8 cellular contexts compared by ENCODE assay signal in the genomic region with DNA sequence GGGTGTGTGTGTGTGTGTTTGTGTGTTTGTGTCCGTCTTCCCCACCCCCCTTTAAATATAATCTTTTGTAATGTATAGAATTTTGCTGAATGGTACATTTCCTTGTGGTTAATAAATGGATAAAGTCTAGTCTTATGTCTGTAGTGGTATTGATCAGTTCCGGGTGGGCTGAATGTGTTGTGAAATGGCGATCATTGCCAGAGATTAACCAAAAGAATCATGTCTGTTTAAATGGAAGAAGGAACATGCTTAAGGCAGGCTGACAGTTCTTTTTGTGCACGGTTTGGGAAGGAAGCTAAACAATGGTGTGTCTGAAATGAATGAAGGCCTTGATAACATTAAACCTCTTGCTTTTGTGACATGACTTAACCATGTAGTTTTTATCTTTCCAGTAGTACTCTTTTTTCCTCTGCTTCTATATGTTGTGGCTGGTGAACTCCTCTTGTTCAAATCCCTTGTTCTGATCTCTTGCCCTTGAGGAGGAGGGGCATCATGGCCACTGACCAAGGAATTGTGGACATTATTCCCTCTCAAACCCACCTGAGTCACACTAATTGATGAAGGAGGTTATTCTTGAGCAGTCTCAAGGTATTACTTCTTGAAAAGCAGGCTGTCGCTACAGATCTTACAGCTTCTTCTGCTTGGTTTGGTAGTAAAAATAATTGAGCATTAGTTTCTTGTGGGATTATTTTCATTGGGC. TPM values are rescaled to one million over a fixed set of nuclear protein-coding genes. Genes with fewer than 3 reads are reported as not detected.
DNase-seq lines count a peak whose midpoint lies in the region; ATAC-seq and TF ChIP-seq lines count a peak whose summit lies in the region.

No MANE protein-coding gene starts in this region.

- CTCF ChIA-PET in CD8-positive, alpha-beta memory T cell (lab: Charles Lee), result no interaction called here
- CTCF ChIA-PET in naive thymus-derived CD4-positive, alpha-beta T cell (lab: Charles Lee), result no interaction called here

- intact Hi-C loops in naive thymus-derived CD4-positive, alpha-beta T cell (cut with micrococcal nuclease), result loop anchor here (5.0 to 10.0 kb wide), 7 partner anchors 36 to 1031 kb away; partner anchors contain the start of gene KIF5C (in 2 of the 2)

- H3K27ac ChIP-seq in CD8-positive, alpha-beta memory T cell (ENCODE audit: low read depth, low read length), result no peak overlapping the region
- H3K27ac ChIP-seq in naive thymus-derived CD4-positive, alpha-beta T cell (ENCODE audit: low read depth, low read length), result no peak overlapping the region

- peak overlapping the region; percentile 62 to 98 (median 94) for H3K4me3 Mint-ChIP-seq in CD8-positive, alpha-beta memory T cell
- H3K4me3 Mint-ChIP-seq in naive thymus-derived CD4-positive, alpha-beta T cell, result peak overlapping the region; percentile 76 to 99 (median 94)

- peaks cover 14% of the 10 kb centered on the region for H3K4me1 ChIP-seq in CD8-positive, alpha-beta memory T cell (ENCODE audit: insufficient read depth, low read length)
- peaks cover 15 to 31% of the 10 kb centered on the region in 2 donors for H3K4me1 ChIP-seq in naive thymus-derived CD4-positive, alpha-beta T cell (ENCODE audit: control insufficient read depth in 2 of 2, insufficient read depth in 2 of 2, low read length in 2 of 2)

- H3K4me3 ChIP-seq in CD8-positive, alpha-beta memory T cell (ENCODE audit: low read length), result no peak overlapping the region
- H3K4me3 ChIP-seq in LNCaP clone FGC (ENCODE audit: low read depth, low read length), result peak overlapping the region; percentile 72
- H3K4me3 ChIP-seq in naive thymus-derived CD4-positive, alpha-beta T cell (ENCODE audit: low read length), result no peak overlapping the region

- peaks cover 28 to 55% of the 10 kb centered on the region in 2 donors for H3K27me3 Mint-ChIP-seq in CD8-positive, alpha-beta memory T cell
- H3K27me3 Mint-ChIP-seq in naive thymus-derived CD4-positive, alpha-beta T cell, result peaks cover 0 to 60% (median 5%) of the 10 kb centered on the region in 5 donors

- H3K4me1 Mint-ChIP-seq in CD8-positive, alpha-beta memory T cell, result peaks cover 38 to 57% (median 54%) of the 10 kb centered on the region in 3 donors
- H3K4me1 Mint-ChIP-seq in naive thymus-derived CD4-positive, alpha-beta T cell, result peaks cover 42 to 73% (median 56%) of the 10 kb centered on the region in 7 donors

- no peak for DNase-seq in CD8-positive, alpha-beta memory T cell
- DNase-seq in LNCaP clone FGC (ENCODE audit: low read depth) (no peak), dermis blood vessel endothelial cell (peak; percentile 45), T1000 (lab: John Stamatoyannopoulos, UW) (no peak), DMS153 (lab: John Stamatoyannopoulos, UW) (no peak)
- no peak for DNase-seq in naive thymus-derived CD4-positive, alpha-beta T cell

- H3K27ac Mint-ChIP-seq in CD8-positive, alpha-beta memory T cell, result peak overlapping the region in 2 of 8 donors; percentile 66 to 80
- H3K27ac Mint-ChIP-seq in naive thymus-derived CD4-positive, alpha-beta T cell, result peak overlapping the region in 8 of 9 donors; percentile 11 to 97 (median 59)

- peaks cover 0 to 8% (median 0%) of the 10 kb centered on the region in 3 donors for H3K36me3 Mint-ChIP-seq in CD8-positive, alpha-beta memory T cell
- H3K36me3 Mint-ChIP-seq in naive thymus-derived CD4-positive, alpha-beta T cell, result peaks cover 0 to 16% (median 0%) of the 10 kb centered on the region in 5 donors

- peaks cover 0 to 7% (median 4%) of the 10 kb centered on the region in 5 donors for H3K9me3 Mint-ChIP-seq in CD8-positive, alpha-beta memory T cell
- peaks cover 0 to 5% (median 0%) of the 10 kb centered on the region in 11 donors for H3K9me3 Mint-ChIP-seq in naive thymus-derived CD4-positive, alpha-beta T cell

- TF ChIP-seq CTCF in LNCaP clone FGC (IDR thresholded peaks at IDR 0.05; ENCODE audit: control insufficient read depth, extremely low read depth, insufficient read depth), result no peak

- no peaks in the 10 kb centered on the region for H3K36me3 ChIP-seq in CD8-positive, alpha-beta memory T cell (ENCODE audit: insufficient read depth, low read length)
- peaks cover 0 to 8% (median 0%) of the 10 kb centered on the region in 3 experiments for H3K36me3 ChIP-seq in naive thymus-derived CD4-positive, alpha-beta T cell (ENCODE audit: control insufficient read depth in 2 of 3, insufficient read depth in 3 of 3, low read length in 3 of 3)

- ATAC-seq in naive thymus-derived CD4-positive, alpha-beta T cell, result no peak
- ATAC-seq in GM18867 (IDR thresholded peaks at IDR 0.05; ENCODE audit: unreplicated experiment), result no peak
- ATAC-seq in GM18868 (IDR thresholded peaks at IDR 0.05; ENCODE audit: unreplicated experiment), result no peak

- POLR2A ChIA-PET in CD8-positive, alpha-beta memory T cell (lab: Charles Lee), result no interaction called here
- POLR2A ChIA-PET in naive thymus-derived CD4-positive, alpha-beta T cell (lab: Charles Lee), result interaction anchor here (0.7 to 1.4 kb wide), 5 partner anchors 9 to 706 kb away, joined by 3 to 5 read pairs (median 3); no protein-coding TSS in a partner anchor

- H3K27me3 ChIP-seq in CD8-positive, alpha-beta memory T cell (ENCODE audit: insufficient read depth, low read length, poor library complexity, severe bottlenecking), result no peaks in the 10 kb centered on the region
- no peaks in the 10 kb centered on the region for H3K27me3 ChIP-seq in naive thymus-derived CD4-positive, alpha-beta T cell (ENCODE audit: control insufficient read depth in 2 of 2, insufficient read depth in 2 of 2, low read length in 2 of 2)

- H3K9me3 ChIP-seq in CD8-positive, alpha-beta memory T cell (ENCODE audit: low read length), result no peaks in the 10 kb centered on the region
- H3K9me3 ChIP-seq in naive thymus-derived CD4-positive, alpha-beta T cell (ENCODE audit: control insufficient read depth in 2 of 3, low read length in 3 of 3), result no peaks in the 10 kb centered on the region

RNA-seq across cellular contexts. Expression of gene ACVR2A, which starts 1.7 kb away (rescaled TPM):
- 1 to 10 TPM; 1.4 to 2.5 TPM for total RNA-seq in CD8-positive, alpha-beta memory T cell
- polyA plus RNA-seq in CD8-positive, alpha-beta memory T cell, result 3.2 TPM
- 5.7 and 7.5 TPM in 2 replicates for total RNA-seq in dermis blood vessel endothelial cell
- total RNA-seq in naive thymus-derived CD4-positive, alpha-beta T cell, result 10 to 100 TPM in 4 of 5 experiments, 1 to 10 TPM in 1; 8.0 to 15.2 (median 12.1) TPM
- polyA plus RNA-seq in naive thymus-derived CD4-positive, alpha-beta T cell, result 1 to 10 TPM; 4.2 to 6.4 TPM
